8 cellular contexts compared by ENCODE assay signal in the genomic region with DNA sequence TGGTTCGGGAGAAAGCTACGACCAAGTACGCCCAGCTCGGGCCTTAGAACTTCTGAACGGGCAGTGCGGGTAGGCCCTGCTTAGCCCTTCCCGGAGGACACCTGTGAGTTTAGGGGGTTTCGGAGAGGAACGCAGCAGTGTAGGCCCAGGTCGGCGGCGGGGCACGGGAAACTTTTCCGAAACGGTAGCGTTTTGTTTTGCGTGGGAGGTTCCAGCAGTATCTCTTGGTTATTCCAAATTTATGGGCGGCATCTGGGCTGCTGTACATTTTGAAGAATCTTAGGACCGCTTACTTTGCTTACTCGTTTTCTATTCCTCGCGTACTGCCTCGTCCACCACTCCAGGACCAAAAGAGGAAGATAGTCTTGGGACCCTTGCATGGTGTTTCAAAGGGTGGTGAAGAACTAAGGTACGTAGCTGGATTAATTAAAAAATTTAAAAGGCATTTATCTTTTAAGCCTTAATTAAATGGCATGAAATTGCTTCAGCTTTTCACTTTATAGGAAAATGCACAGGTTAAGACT. TPM values are rescaled to one million over a fixed set of nuclear protein-coding genes. Genes with fewer than 3 reads are reported as not detected.
DNase-seq lines count a peak whose midpoint lies in the region; ATAC-seq, FAIRE-seq and TF ChIP-seq lines count a peak whose summit lies in the region.

No MANE protein-coding gene starts in this region.

- no peak for FAIRE-seq in GM12891 (lab: Jason Lieb, UNC)

- peaks cover 34% of the 10 kb centered on the region for H3K36me3 Mint-ChIP-seq in GM23338 (ENCODE audit: low read depth)

- H3K27ac ChIP-seq in DOHH2 (ENCODE audit: low read depth, low read length) (peak overlapping the region; percentile 84), GM23338 (ENCODE audit: low read depth) (peak overlapping the region; percentile 95), duodenal mucosa (ENCODE audit: low read depth, low read length) (peak overlapping the region; percentile 93), muscle layer of duodenum (ENCODE audit: low read length) (peak overlapping the region; percentile 98)

- H3K9me2 ChIP-seq in DOHH2 (replicated peaks; ENCODE audit: control insufficient read depth, low read length) (no peaks in the 10 kb centered on the region), GM23338 (ENCODE audit: insufficient read depth) (no peaks in the 10 kb centered on the region)

- H3K79me2 ChIP-seq in DOHH2 (ENCODE audit: control insufficient read depth, low read length) (peaks cover 54% of the 10 kb centered on the region), GM23338 (replicated peaks; ENCODE audit: insufficient read depth) (peaks cover 52% of the 10 kb centered on the region)

- H3K4me2 ChIP-seq in DOHH2 (ENCODE audit: low read length) (peak overlapping the region; percentile 90), GM23338 (peak overlapping the region; percentile 93)

- H3K27ac Mint-ChIP-seq in GM23338 = peak overlapping the region; percentile 99

- no peaks in the 10 kb centered on the region for H3K27me3 ChIP-seq in DOHH2 (ENCODE audit: control insufficient read depth, low read length)
- H3K27me3 ChIP-seq in GM23338 (ENCODE audit: insufficient read depth) = no peaks in the 10 kb centered on the region
- H3K27me3 ChIP-seq in duodenal mucosa (ENCODE audit: control insufficient read depth in 1 of 2, insufficient read depth in 2 of 2, low read length in 2 of 2) = no peaks in the 10 kb centered on the region
- no peaks in the 10 kb centered on the region for H3K27me3 ChIP-seq in muscle layer of duodenum (ENCODE audit: low read depth, low read length)

- peaks cover 5% of the 10 kb centered on the region for H3K27me3 Mint-ChIP-seq in GM23338 (ENCODE audit: insufficient read depth, low read depth, poor library complexity)

- TF ChIP-seq POLR2A in GM12891 (IDR thresholded peaks at IDR 0.05; ENCODE audit: low read depth, low read length) = no peak

- H3K4me1 Mint-ChIP-seq in GM23338 = peaks cover 7% of the 10 kb centered on the region; the same call in 2 of the 3 replicates

- H3K4me3 Mint-ChIP-seq in GM23338 = peak overlapping the region; percentile 100

- H3K4me3 ChIP-seq in DOHH2 (ENCODE audit: low read length) = peak overlapping the region; percentile 86
- peak overlapping the region; percentile 90 for H3K4me3 ChIP-seq in GM23338
- H3K4me3 ChIP-seq in duodenal mucosa (ENCODE audit: low read depth in 1 of 2, low read length in 2 of 2) = peak overlapping the region; percentile 91 to 100
- peak overlapping the region; percentile 77 to 83 for H3K4me3 ChIP-seq in muscle layer of duodenum (ENCODE audit: low read depth in 1 of 2, low read length in 2 of 2)

- H4K20me1 ChIP-seq in DOHH2 (ENCODE audit: control insufficient read depth, insufficient read depth, low read depth, low read length) (no peaks in the 10 kb centered on the region), GM23338 (replicated peaks; ENCODE audit: insufficient read depth) (0 out of 2 replicates have a peak, but pooled peaks cover 4% of the 10 kb centered on the region)

- ATAC-seq in GM23338 = peak; percentile 7; the same call in 1 of the 3 replicates

- H3K9me3 ChIP-seq in DOHH2 (ENCODE audit: control insufficient read depth, insufficient read depth, low read length) (peaks cover 24% of the 10 kb centered on the region), duodenal mucosa (ENCODE audit: control insufficient read depth in 1 of 2, low read length in 2 of 2) (no peaks in the 10 kb centered on the region), muscle layer of duodenum (ENCODE audit: control insufficient read depth in 1 of 2, low read length in 2 of 2) (peaks cover 3 to 5% of the 10 kb centered on the region in 2 donors)

- H3F3A ChIP-seq in DOHH2 (ENCODE audit: control insufficient read depth, insufficient read depth) (peaks cover 2% of the 10 kb centered on the region; the same call in 1 of the 2 replicates), GM23338 (replicated peaks; ENCODE audit: low read depth) (peaks cover 14% of the 10 kb centered on the region)

- TF ChIP-seq CTCF in DOHH2 (IDR thresholded peaks at IDR 0.05; ENCODE audit: low read depth, low read length, poor library complexity, severe bottlenecking) (no peak), GM23338 (conservative IDR thresholded peaks at IDR 0.05; ENCODE audit: low read depth in 2 of 2) (no peak)

- H3K9ac ChIP-seq in duodenal mucosa (ENCODE audit: low read depth in 1 of 2, low read length in 2 of 2) = peak overlapping the region; percentile 86 to 100

- DNase-seq in GM23338 (ENCODE audit: low spot score) = peak; percentile 11
- peak; percentile 43 for DNase-seq in NOMO-1 treated with dmso at 0.1 percent for 144 hours (lab: John Stamatoyannopoulos, UW; ENCODE audit: unreplicated experiment)
- DNase-seq in SK-N-DZ (ENCODE audit: low spot score) = no peak
- DNase-seq in NCI-H82 treated with DMSO at 0.1 percent for 48 hours (lab: John Stamatoyannopoulos, UW; ENCODE audit: unreplicated experiment) = no peak
- DNase-seq in GM12891 (ENCODE audit: insufficient read length, low spot score) = no peak

- H2AFZ ChIP-seq in GM23338 = peak overlapping the region; percentile 82

- H3K36me3 ChIP-seq in DOHH2 (ENCODE audit: control insufficient read depth, low read length) (peaks cover 51% of the 10 kb centered on the region), GM23338 (ENCODE audit: insufficient read depth) (peaks cover 4% of the 10 kb centered on the region), duodenal mucosa (ENCODE audit: control insufficient read depth in 1 of 2, insufficient read depth in 2 of 2, low read length in 2 of 2) (peaks cover 5% of the 10 kb centered on the region in 2 donors), muscle layer of duodenum (ENCODE audit: control insufficient read depth in 1 of 2, insufficient read depth in 2 of 2, low read length in 2 of 2) (peaks cover 5% of the 10 kb centered on the region in 2 donors)

- peaks cover 3% of the 10 kb centered on the region; the same call in 2 of the 3 replicates for H3K9me3 Mint-ChIP-seq in GM23338

- peaks cover 25% of the 10 kb centered on the region for H3K4me1 ChIP-seq in DOHH2 (ENCODE audit: control insufficient read depth, low read length)
- H3K4me1 ChIP-seq in GM23338 (ENCODE audit: insufficient read depth) = peaks cover 7% of the 10 kb centered on the region; the same call in 1 of the 2 replicates
- peaks cover 14 to 17% of the 10 kb centered on the region in 2 donors for H3K4me1 ChIP-seq in duodenal mucosa (ENCODE audit: control insufficient read depth in 1 of 2, insufficient read depth in 2 of 2, low read length in 2 of 2)
- peaks cover 0 to 22% of the 10 kb centered on the region in 2 donors for H3K4me1 ChIP-seq in muscle layer of duodenum (ENCODE audit: control insufficient read depth in 1 of 2, insufficient read depth in 2 of 2, low read length in 2 of 2)

TF ChIP-seq in GM23338, 12 proteins besides CTCF, POLR2A, EP300 and RAD21 (continues in another document):
- no peak for TF ChIP-seq ZNF114 (CRISPR knock-in tag; IDR thresholded peaks at IDR 0.05)
- TF ChIP-seq, protein P1, sequence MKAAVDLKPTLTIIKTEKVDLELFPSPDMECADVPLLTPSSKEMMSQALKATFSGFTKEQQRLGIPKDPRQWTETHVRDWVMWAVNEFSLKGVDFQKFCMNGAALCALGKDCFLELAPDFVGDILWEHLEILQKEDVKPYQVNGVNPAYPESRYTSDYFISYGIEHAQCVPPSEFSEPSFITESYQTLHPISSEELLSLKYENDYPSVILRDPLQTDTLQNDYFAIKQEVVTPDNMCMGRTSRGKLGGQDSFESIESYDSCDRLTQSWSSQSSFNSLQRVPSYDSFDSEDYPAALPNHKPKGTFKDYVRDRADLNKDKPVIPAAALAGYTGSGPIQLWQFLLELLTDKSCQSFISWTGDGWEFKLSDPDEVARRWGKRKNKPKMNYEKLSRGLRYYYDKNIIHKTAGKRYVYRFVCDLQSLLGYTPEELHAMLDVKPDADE (IDR thresholded peaks at IDR 0.05) = peak; percentile 4; the same call in 1 of the 2 replicates

TF ChIP-seq in GM12891, 5 proteins besides CTCF, POLR2A, EP300 and RAD21:
- TF ChIP-seq POU2F2 (IDR thresholded peaks at IDR 0.05; ENCODE audit: low read depth, low read length) = no peak
- TF ChIP-seq PAX5 (IDR thresholded peaks at IDR 0.05; ENCODE audit: insufficient read depth, low read length, severe bottlenecking) = no peak
- no peak for TF ChIP-seq SPI1 (IDR thresholded peaks at IDR 0.05; ENCODE audit: low read depth, low read length)
- TF ChIP-seq TAF1 (IDR thresholded peaks at IDR 0.05; ENCODE audit: low read depth, low read length) = no peak; the same call in 1 of the 2 replicates
- no peak for TF ChIP-seq POLR2AphosphoS5 (IDR thresholded peaks at IDR 0.05; ENCODE audit: low read depth, low read length)

RNA-seq across cellular contexts. Expression of gene TENT2, which starts 0.5 kb away (rescaled TPM):
- 50.5 and 53.8 TPM in 2 replicates for total RNA-seq in GM23338 (2014; rRNA removed; shearing (Covaris generic))
- 14.4 and 18.0 TPM in 2 replicates for polyA plus RNA-seq in GM23338 (2016; fragmentation: Nextera tagmentation; extraction: Ambion mirVana)
- polyA plus RNA-seq in SK-N-DZ (2014; cell fraction: cytosol; rRNA removed) = 18.5 and 30.3 TPM in 2 replicates
- polyA plus RNA-seq in SK-N-DZ (2014; cell fraction: nucleus; rRNA removed) = 46.1 and 55.8 TPM in 2 replicates
- polyA plus RNA-seq in GM12891 (2012; ENCODE audit: low read depth, missing spikeins) = 27.5 TPM

Comparison
In these comparisons a context has a peak if more than half of its experiments do, and no peak if none do; other contexts are left out.
1. DNase-seq: peak in GM23338 (single experiment) and NOMO-1 treated with dmso at 0.1 percent for 144 hours (single experiment); none in SK-N-DZ (single experiment), NCI-H82 treated with DMSO at 0.1 percent for 48 hours (single experiment) and GM12891 (single experiment).
2. Peak in every context shown above with its lines, with median percentiles within 50 percentile points of each other: H3K27ac ChIP-seq and H3K4me3 ChIP-seq.